ENCODE assay signal across 1 cellular context in genomic region chr1:167578935-167579521, GRCh38.
TF ChIP-seq lines count a peak whose summit lies in the region.

No MANE protein-coding gene starts in this region.

TF ChIP-seq in WTC11, 78 proteins besides CTCF, POLR2A, EP300 and RAD21 (continued from another document):
- TF ChIP-seq ATF6 (CRISPR knock-in tag; IDR thresholded peaks at IDR 0.05) (no peak), E2F4 (CRISPR knock-in tag; IDR thresholded peaks at IDR 0.05; ENCODE audit: borderline replicate concordance, low read depth) (no peak), MAX (CRISPR knock-in tag; IDR thresholded peaks at IDR 0.05) (no peak), GTF2I (CRISPR knock-in tag; conservative IDR thresholded peaks at IDR 0.05) (no peak), CREM (CRISPR knock-in tag; IDR thresholded peaks at IDR 0.05) (no peak), ZNF232 (CRISPR knock-in tag; IDR thresholded peaks at IDR 0.05) (no peak), FOXK1 (CRISPR knock-in tag; IDR thresholded peaks at IDR 0.05) (no peak), ZNF138 (CRISPR knock-in tag; conservative IDR thresholded peaks at IDR 0.05) (no peak), SMAD3 (CRISPR knock-in tag; IDR thresholded peaks at IDR 0.05; ENCODE audit: borderline replicate concordance) (no peak), SMAD4 (CRISPR knock-in tag; IDR thresholded peaks at IDR 0.05) (no peak), TCF7 (CRISPR knock-in tag; IDR thresholded peaks at IDR 0.05; ENCODE audit: low read depth) (no peak), USF2 (CRISPR knock-in tag; IDR thresholded peaks at IDR 0.05) (no peak), JAZF1 (CRISPR knock-in tag; IDR thresholded peaks at IDR 0.05) (no peak), CREB1 (CRISPR knock-in tag; IDR thresholded peaks at IDR 0.05) (no peak)
